Comparison of ENCODE assay signal across 23 cellular contexts in the genomic region with DNA sequence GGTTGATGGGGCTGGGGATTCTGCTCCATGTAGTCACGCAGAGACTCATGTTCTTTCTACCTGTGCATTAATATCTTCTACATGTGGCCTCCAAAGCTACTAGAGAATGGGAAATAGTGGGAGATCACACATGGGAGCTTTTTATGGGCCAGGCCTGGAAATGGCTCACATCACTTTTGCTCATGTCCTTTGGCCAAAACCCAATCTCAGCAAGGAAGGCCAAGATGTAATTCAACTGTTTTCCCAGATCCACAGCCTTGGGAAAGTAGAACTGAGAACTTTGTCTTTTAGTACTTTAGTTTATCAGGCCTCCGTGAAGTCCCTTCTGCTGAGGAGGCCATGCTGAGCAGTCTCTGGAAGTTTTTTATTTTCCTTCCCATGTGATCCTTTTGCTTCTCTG.
DNase-seq lines count a peak whose midpoint lies in the region; ATAC-seq, FAIRE-seq and TF ChIP-seq lines count a peak whose summit lies in the region.
"Had no signal": no experiment of that assay in that cellular context is flagged by ENCODE, and none has a peak within 500 bp of the region (broad histone marks: within the 10 kb centered on the region; RNA-seq: fewer than 3 reads in every experiment).

No MANE protein-coding gene starts in this region.

- TF ChIP-seq POLR2A in gastrocnemius medialis (IDR thresholded peaks at IDR 0.05), result no peak

- WGBS in aorta, 2 donors, result 76 to 77% methylated on average over 2 of the region's 2 CpGs
- 87 to 90% methylated on average over 2 of the region's 2 CpGs for WGBS in pancreas, 2 donors

- ATAC-seq in Right ventricle myocardium inferior, result peak; percentile 34
- ATAC-seq in gastrocnemius medialis, result no peak
- ATAC-seq in aorta (ENCODE audit: low FRiP score), result peak; percentile 41
- no peak for ATAC-seq in pancreas
- no peak for ATAC-seq in GM19328 (IDR thresholded peaks at IDR 0.05; ENCODE audit: unreplicated experiment)
- ATAC-seq: natural killer cell treated with Interleukin-12 subunit alpha and Interleukin-12 subunit beta and Interleukin-15 and Interleukin-18, amount 100 ng/mL, for 72 hours had no signal

- no peaks in the 10 kb centered on the region for H3K79me2 ChIP-seq in Karpas-422 (ENCODE audit: low read length)

- H3K9ac ChIP-seq in Karpas-422 (ENCODE audit: low read length), result no peak overlapping the region
- H3K9ac ChIP-seq: BLaER1 had no signal

- intact Hi-C loops in Right ventricle myocardium inferior (cut with DNase I), result no loop called here
- intact Hi-C loops in cardiac septum (cut with DNase I), result no loop called here
- intact Hi-C loops in gastrocnemius medialis (cut with DNase I; ENCODE audit: low total_unique reads), result no loop called here
- intact Hi-C loops in aorta (cut with DNase I), result no loop called here
- intact Hi-C loops in pancreas (cut with DNase I), result no loop called here

- TF ChIP-seq CTCF in right atrium auricular region (IDR thresholded peaks at IDR 0.05) (no peak), gastrocnemius medialis (IDR thresholded peaks at IDR 0.05 in 4 of 5, conservative IDR thresholded peaks at IDR 0.05 in 1 of 5) (no peak), pancreas (IDR thresholded peaks at IDR 0.05) (no peak)

- H3K9me3 ChIP-seq in right atrium auricular region (no peaks in the 10 kb centered on the region), gastrocnemius medialis (no peaks in the 10 kb centered on the region), aorta (ENCODE audit: control insufficient read depth, low read length) (no peaks in the 10 kb centered on the region), pancreas (no peaks in the 10 kb centered on the region), Karpas-422 (ENCODE audit: low read length) (no peaks in the 10 kb centered on the region)
- H3K9me3 ChIP-seq: colonic mucosa, HAP-1 had no signal

- H4K20me1 ChIP-seq in Karpas-422 (ENCODE audit: insufficient read depth, low read depth, low read length), result no peaks in the 10 kb centered on the region
- H4K20me1 ChIP-seq: BLaER1 had no signal

- H2AFZ ChIP-seq in Karpas-422 (ENCODE audit: low read length), result no peak overlapping the region

- H3K9me2 ChIP-seq in Karpas-422 (replicated peaks; ENCODE audit: insufficient read depth, low read length), result no peaks in the 10 kb centered on the region

- H3K36me3 ChIP-seq in right atrium auricular region (no peaks in the 10 kb centered on the region), gastrocnemius medialis (no peaks in the 10 kb centered on the region), aorta (ENCODE audit: control insufficient read depth in 1 of 2, insufficient read depth in 2 of 2, low read length in 1 of 2) (no peaks in the 10 kb centered on the region), pancreas (no peaks in the 10 kb centered on the region), Karpas-422 (ENCODE audit: insufficient read depth, low read length) (no peaks in the 10 kb centered on the region)
- H3K36me3 ChIP-seq: BLaER1, colonic mucosa, HAP-1 had no signal

- H3K27ac ChIP-seq in right atrium auricular region (peak overlapping the region; percentile 48 to 68), gastrocnemius medialis (peak overlapping the region; percentile 41 to 69 (median 59)), aorta (ENCODE audit: low read depth in 1 of 2, low read length in 2 of 2) (peak overlapping the region; percentile 99), pancreas (peak overlapping the region in 2 of 4 donors; percentile 15 to 28), Karpas-422 (ENCODE audit: low read length) (no peak overlapping the region)
- H3K27ac ChIP-seq: BLaER1, colonic mucosa had no signal

- no peak overlapping the region for H3K4me2 ChIP-seq in Karpas-422 (ENCODE audit: low read depth, low read length, poor library complexity, severe bottlenecking)
- H3K4me2 ChIP-seq: BLaER1 had no signal

- no peak overlapping the region for H3K4me3 ChIP-seq in right atrium auricular region
- H3K4me3 ChIP-seq in gastrocnemius medialis, result no peak overlapping the region
- no peak overlapping the region for H3K4me3 ChIP-seq in aorta (ENCODE audit: low read length in 2 of 2)
- no peak overlapping the region for H3K4me3 ChIP-seq in pancreas
- no peak overlapping the region for H3K4me3 ChIP-seq in Karpas-422 (ENCODE audit: low read length)
- H3K4me3 ChIP-seq: BLaER1, colonic mucosa, HAP-1 had no signal

- in situ Hi-C loops in gastrocnemius medialis (cut with MboI; ENCODE audit: low sequenced_read_pairs in 4 of 4), result no loop called here

- peaks cover 0 to 9% of the 10 kb centered on the region in 2 donors for H3K4me1 ChIP-seq in right atrium auricular region
- H3K4me1 ChIP-seq in gastrocnemius medialis, result no peaks in the 10 kb centered on the region
- peaks cover 3 to 11% of the 10 kb centered on the region in 2 donors for H3K4me1 ChIP-seq in aorta (ENCODE audit: control insufficient read depth in 1 of 2, insufficient read depth in 2 of 2, low read length in 2 of 2)
- H3K4me1 ChIP-seq in pancreas, result no peaks in the 10 kb centered on the region
- H3K4me1 ChIP-seq in Karpas-422 (ENCODE audit: low read length), result no peaks in the 10 kb centered on the region
- H3K4me1 ChIP-seq: BLaER1, colonic mucosa had no signal

- no peaks in the 10 kb centered on the region for H3K27me3 ChIP-seq in right atrium auricular region
- no peaks in the 10 kb centered on the region for H3K27me3 ChIP-seq in gastrocnemius medialis
- no peaks in the 10 kb centered on the region for H3K27me3 ChIP-seq in aorta (ENCODE audit: control insufficient read depth in 1 of 2, insufficient read depth in 2 of 2, low read length in 1 of 2)
- H3K27me3 ChIP-seq in pancreas, result no peaks in the 10 kb centered on the region
- no peaks in the 10 kb centered on the region for H3K27me3 ChIP-seq in Karpas-422 (ENCODE audit: low read length)
- H3K27me3 ChIP-seq: BLaER1, colonic mucosa had no signal

- no peak for FAIRE-seq in pancreas (lab: Jason Lieb, UNC)
- FAIRE-seq: A204.1, HTR-8/SVneo had no signal

- DNase-seq in Right ventricle myocardium inferior (ENCODE audit: missing footprints) (no peak), cardiac septum (ENCODE audit: low spot score) (no peak), right atrium auricular region (ENCODE audit: low spot score) (no peak), gastrocnemius medialis (no peak), aorta (no peak), pancreas (no peak), Karpas-422 (no peak)
- DNase-seq: activated CD4-positive, CD25-positive, alpha-beta regulatory T cell treated with anti-CD3 and anti-CD28 coated beads, Interleukin-2, amount 50 U/mL, for 72 hours; activated T-cell treated with anti-CD3 and anti-CD28 coated beads, Interleukin-2, amount 50 U/mL, for 24 hours; Calu3; colonic mucosa; NCI-H1105 treated with DMSO at 0.1 percent for 48 hours; NCI-H2081; NCI-H510A; NK-92 treated with Interleukin-12 subunit alpha and Interleukin-12 subunit beta, amount 100 ng/mL, for 24 hours; RPMI8226; stimulated activated CD8-positive, alpha-beta memory T cell treated with anti-CD3 and anti-CD28 coated beads, Interleukin-4, amount 100 ng/mL, for 48 hours had no signal

Comparison
In these comparisons a context has a peak if more than half of its experiments do, and no peak if none do; other contexts are left out.
1. ATAC-seq: peak in Right ventricle myocardium inferior (single experiment) and aorta (single experiment); none in gastrocnemius medialis (0 of 2), pancreas (0 of 4) and GM19328 (single experiment).